25 cellular contexts compared by ENCODE assay signal in genomic region chr5:68093455-68094159, GRCh38.
A peak's percentile ranks its signal among the peaks of the same experiment; 100 is the strongest.
DNase-seq lines count a peak whose midpoint lies in the region; ATAC-seq, FAIRE-seq and TF ChIP-seq lines count a peak whose summit lies in the region.
"Had no signal": no experiment of that assay in that cellular context is flagged by ENCODE, and none has a peak within 500 bp of the region (broad histone marks: within the 10 kb centered on the region; RNA-seq: fewer than 3 reads in every experiment).

No MANE protein-coding gene starts in this region.

- BruUV-seq in HepG2 (replicated peaks; lab: Mats Ljungman, UMichigan): no TSS peak

- POLR2A ChIA-PET in HepG2 (lab: Yijun Ruan, JAX): no interaction called here

- H3K4me3 Mint-ChIP-seq in type B pancreatic cell: no peak overlapping the region
- H3K4me3 Mint-ChIP-seq: B cell; CD4-positive, CD25-positive, alpha-beta regulatory T cell; CD8-positive, alpha-beta T cell; HFFc6 had no signal

- H3K4me1 Mint-ChIP-seq in type B pancreatic cell (ENCODE audit: unreplicated experiment): peaks cover 3% of the 10 kb centered on the region
- H3K4me1 Mint-ChIP-seq: B cell; CD4-positive, CD25-positive, alpha-beta regulatory T cell had no signal

- H3K79me2 ChIP-seq in HepG2 (ENCODE audit: insufficient read depth, low read length): no peaks in the 10 kb centered on the region

- H3K27ac Mint-ChIP-seq in type B pancreatic cell: no peak overlapping the region
- H3K27ac Mint-ChIP-seq: B cell; CD4-positive, CD25-positive, alpha-beta regulatory T cell; CD8-positive, alpha-beta T cell; HFFc6 had no signal

- H3K27me3 ChIP-seq in HepG2 (ENCODE audit: control insufficient read depth in 1 of 2, insufficient read depth in 2 of 2, low read length in 2 of 2) (no peaks in the 10 kb centered on the region; a peak in 1 of 5 replicates), prostate gland (replicated peaks; ENCODE audit: insufficient read depth) (no peaks in the 10 kb centered on the region), esophagus muscularis mucosa (no peaks in the 10 kb centered on the region), Peyer's patch (no peaks in the 10 kb centered on the region)
- H3K27me3 ChIP-seq: BLaER1 had no signal

- no peak for TF ChIP-seq EP300 in HepG2 (IDR thresholded peaks at IDR 0.05; ENCODE audit: low read depth in 2 of 2, low read length in 2 of 2)
- TF ChIP-seq EP300 in HepG2 (CRISPR knock-in tag; IDR thresholded peaks at IDR 0.05; ENCODE audit: borderline replicate concordance): no peak
- no peak for TF ChIP-seq EP300 in esophagus muscularis mucosa (IDR thresholded peaks at IDR 0.05)

- intact Hi-C loops in HepG2 (cut with micrococcal nuclease; ENCODE audit: unreplicated experiment) (no loop called here), prostate gland (cut with DNase I) (no loop called here), esophagus muscularis mucosa (cut with DNase I) (no loop called here)

- FAIRE-seq in HepG2 (lab: Jason Lieb, UNC): no peak
- FAIRE-seq in urothelium cell line (lab: Jason Lieb, UNC): no peak
- FAIRE-seq: A204.1, GM12891, GM18507, H54 had no signal

- H3K36me3 ChIP-seq in HepG2 (replicated peaks in 1 of 2; ENCODE audit: control insufficient read depth in 1 of 2, insufficient read depth in 2 of 2, low read length in 2 of 2) (no peaks in the 10 kb centered on the region), prostate gland (no peaks in the 10 kb centered on the region), esophagus muscularis mucosa (no peaks in the 10 kb centered on the region), Peyer's patch (no peaks in the 10 kb centered on the region)
- H3K36me3 ChIP-seq: BLaER1, HAP-1 had no signal

- TF ChIP-seq RAD21 in HepG2 (CRISPR knock-in tag; IDR thresholded peaks at IDR 0.05): no peak

- H3K4me2 ChIP-seq in HepG2 (ENCODE audit: low read depth, low read length): no peak overlapping the region
- H3K4me2 ChIP-seq: BLaER1 had no signal

- WGBS in HepG2 (ENCODE audit: low lambda C conversion rate): 50% methylated on average over 3 of the region's 3 CpGs
- 34% methylated on average over 3 of the region's 3 CpGs for WGBS in prostate gland
- WGBS in esophagus muscularis mucosa: 95% methylated on average over 3 of the region's 3 CpGs

- ATAC-seq in HepG2: no peak
- ATAC-seq: CD8-positive, alpha-beta T cell had no signal

- H3K36me3 Mint-ChIP-seq in type B pancreatic cell: peaks cover 3% of the 10 kb centered on the region
- H3K36me3 Mint-ChIP-seq: CD4-positive, CD25-positive, alpha-beta regulatory T cell; CD8-positive, alpha-beta T cell had no signal

- peaks cover 8% of the 10 kb centered on the region for H3K9me3 Mint-ChIP-seq in type B pancreatic cell

- DNase-seq in DMS 273 (lab: John Stamatoyannopoulos, UW; ENCODE audit: unreplicated experiment): peak; percentile 53
- no peak for DNase-seq in DMS 273 treated with DMSO at 0.1 percent for 48 hours (lab: John Stamatoyannopoulos, UW)
- no peak for DNase-seq in HepG2 (ENCODE audit: low spot score)
- DNase-seq in prostate gland (ENCODE audit: low spot score): peak; percentile 50
- no peak for DNase-seq in type B pancreatic cell (ENCODE audit: extremely low spot score, unreplicated experiment)
- no peak for DNase-seq in esophagus muscularis mucosa (ENCODE audit: extremely low spot score)
- no peak for DNase-seq in Peyer's patch
- DNase-seq in urothelium cell line (ENCODE audit: low spot score): no peak
- DNase-seq: Caco-2; CD4-positive, CD25-positive, alpha-beta regulatory T cell; CD8-positive, alpha-beta T cell; DMS53; DMS79 treated with DMSO at 0.1 percent for 48 hours; GF-D8; GOT3; HFFc6 had no signal

- H3K27ac ChIP-seq in HepG2 (ENCODE audit: extremely low read length, insufficient read depth, low read length) (no peak overlapping the region), prostate gland (peak overlapping the region in 1 of 2 donors; percentile 36), esophagus muscularis mucosa (replicated peaks in 1 of 4) (no peak overlapping the region), Peyer's patch (no peak overlapping the region)
- H3K27ac ChIP-seq: 22Rv1, BLaER1, C4-2B had no signal

- H3K4me1 ChIP-seq in HepG2 (ENCODE audit: insufficient read depth, low read length): no peaks in the 10 kb centered on the region
- no peaks in the 10 kb centered on the region for H3K4me1 ChIP-seq in prostate gland (replicated peaks)
- peaks cover 0 to 3% (median 1%) of the 10 kb centered on the region in 4 donors for H3K4me1 ChIP-seq in esophagus muscularis mucosa
- no peaks in the 10 kb centered on the region for H3K4me1 ChIP-seq in Peyer's patch
- H3K4me1 ChIP-seq: BLaER1, Caco-2, HAP-1 had no signal

- TF ChIP-seq CTCF in HepG2 (CRISPR knock-in tag; IDR thresholded peaks at IDR 0.05): no peak
- TF ChIP-seq CTCF in prostate gland (IDR thresholded peaks at IDR 0.05): no peak
- no peak for TF ChIP-seq CTCF in type B pancreatic cell (conservative IDR thresholded peaks at IDR 0.05)
- TF ChIP-seq CTCF in esophagus muscularis mucosa (IDR thresholded peaks at IDR 0.05): no peak
- TF ChIP-seq CTCF in Peyer's patch (IDR thresholded peaks at IDR 0.05): no peak

- TF ChIP-seq POLR2A in HepG2 (IDR thresholded peaks at IDR 0.05; ENCODE audit: insufficient read depth in 1 of 2, low read depth in 2 of 2, low read length in 2 of 2) (no peak), prostate gland (IDR thresholded peaks at IDR 0.05) (no peak), esophagus muscularis mucosa (IDR thresholded peaks at IDR 0.05; ENCODE audit: low read depth) (no peak), Peyer's patch (IDR thresholded peaks at IDR 0.05) (no peak)

- CTCF ChIA-PET in HepG2 (lab: Yijun Ruan, JAX; ENCODE audit: low intra/inter-chr PET ratio, low total read pairs): no interaction called here

- H3K9me3 ChIP-seq in HepG2 (ENCODE audit: low read length): no peaks in the 10 kb centered on the region
- H3K9me3 ChIP-seq in prostate gland: no peaks in the 10 kb centered on the region
- H3K9me3 ChIP-seq in esophagus muscularis mucosa: peaks cover 0 to 8% (median 0%) of the 10 kb centered on the region in 4 donors
- H3K9me3 ChIP-seq in Peyer's patch: no peaks in the 10 kb centered on the region
- H3K9me3 ChIP-seq: Caco-2, HAP-1 had no signal

- H3K4me3 ChIP-seq in HepG2 (replicated peaks in 1 of 3; ENCODE audit: insufficient read depth in 1 of 3, low read depth in 2 of 3, low read length in 3 of 3) (no peak overlapping the region), prostate gland (no peak overlapping the region), esophagus muscularis mucosa (no peak overlapping the region), Peyer's patch (no peak overlapping the region)
- H3K4me3 ChIP-seq: BLaER1, HAP-1 had no signal

- no peaks in the 10 kb centered on the region for H4K20me1 ChIP-seq in HepG2 (ENCODE audit: insufficient read depth, low read length)
- H4K20me1 ChIP-seq: BLaER1 had no signal

- H2AFZ ChIP-seq in HepG2 (ENCODE audit: low read length): no peak overlapping the region

- in situ Hi-C loops in HepG2 (cut with HindIII; ENCODE audit: extremely low pct_ligation_motif_present, low pct_unique_long_range_greater_than_20kb): no loop called here

- H3K27me3 Mint-ChIP-seq in type B pancreatic cell: peaks cover 4% of the 10 kb centered on the region
- H3K27me3 Mint-ChIP-seq: B cell had no signal

- H3K9ac ChIP-seq in HepG2 (ENCODE audit: insufficient read depth, low read depth, low read length): no peak overlapping the region
- H3K9ac ChIP-seq: BLaER1 had no signal

TF ChIP-seq in HepG2, 621 proteins besides CTCF, POLR2A, EP300 and RAD21:
- TF ChIP-seq AGO1 (IDR thresholded peaks at IDR 0.05; ENCODE audit: low read depth, low read length, poor library complexity, severe bottlenecking): no peak
- TF ChIP-seq MNT (IDR thresholded peaks at IDR 0.05): peak; percentile 94

Comparison
In these comparisons a context has a peak if more than half of its experiments do, and no peak if none do; other contexts are left out.
1. DNase-seq: peak in DMS 273 (single experiment) and prostate gland (single experiment); none in DMS 273 treated with DMSO at 0.1 percent for 48 hours (single experiment), HepG2 (single experiment), type B pancreatic cell (single experiment), esophagus muscularis mucosa (single experiment), Peyer's patch (0 of 3) and urothelium cell line (single experiment).